21 cellular contexts compared by ENCODE assay signal in the genomic region with DNA sequence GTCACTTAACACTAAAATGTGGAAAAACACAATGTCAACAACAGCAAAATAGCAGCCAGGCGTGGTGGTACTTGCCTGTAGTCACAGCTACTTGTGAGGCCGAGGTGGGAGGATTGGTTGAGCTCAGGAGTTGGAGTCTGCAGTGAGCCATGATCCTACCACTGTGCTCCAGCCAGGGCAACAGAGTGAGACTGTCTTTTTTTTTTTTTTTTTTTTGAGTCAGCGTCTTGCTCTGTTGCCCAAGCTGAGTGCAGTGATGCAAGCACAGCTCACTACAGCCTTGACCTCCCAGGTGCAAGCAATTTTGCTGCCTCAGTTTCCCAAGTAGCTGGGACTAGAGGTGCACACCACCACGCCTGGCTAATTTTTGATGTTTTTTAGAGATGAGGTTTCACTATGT. TPM values are rescaled to one million over a fixed set of nuclear protein-coding genes. Genes with fewer than 3 reads are reported as not detected.
A peak's percentile ranks its signal among the peaks of the same experiment; 100 is the strongest.
DNase-seq lines count a peak whose midpoint lies in the region; ATAC-seq and TF ChIP-seq lines count a peak whose summit lies in the region.
"Had no signal": no experiment of that assay in that cellular context is flagged by ENCODE, and none has a peak within 500 bp of the region (broad histone marks: within the 10 kb centered on the region; RNA-seq: fewer than 3 reads in every experiment).

No MANE protein-coding gene starts in this region.

- peaks cover 10% of the 10 kb centered on the region for H3K4me1 ChIP-seq in mesenchymal stem cell (ENCODE audit: control insufficient read depth, insufficient read depth, low read depth, low read length)
- peaks cover 2 to 33% (median 6%) of the 10 kb centered on the region in 3 donors for H3K4me1 ChIP-seq in esophagus squamous epithelium
- H3K4me1 ChIP-seq: breast epithelium had no signal

- H2AK5ac ChIP-seq in mesenchymal stem cell (ENCODE audit: low read length, severe bottlenecking): no peak overlapping the region

- POLR2A ChIA-PET in activated B cell treated with CpG ODN at 0.5 μM for 24 hours (lab: Charles Lee): interaction anchor here (0.7 to 1.0 kb wide), 3 partner anchors 40 to 102 kb away, joined by 3 to 6 read pairs (median 4); no protein-coding TSS in a partner anchor

- H3K27ac ChIP-seq in mesenchymal stem cell (ENCODE audit: low read length, poor library complexity, severe bottlenecking) (peak overlapping the region; percentile 25), esophagus squamous epithelium (peak overlapping the region in 1 of 4 donors; percentile 25)
- H3K27ac ChIP-seq: breast epithelium, left lung, ovary had no signal

- intact Hi-C loops in activated B cell treated with CpG ODN at 0.5 μM for 24 hours (cut with micrococcal nuclease) (no loop called here), esophagus squamous epithelium (cut with DNase I) (no loop called here)

- no peak overlapping the region for H3K4me3 Mint-ChIP-seq in activated B cell treated with CpG ODN at 0.5 μM for 24 hours

- H4K91ac ChIP-seq in mesenchymal stem cell (ENCODE audit: low read length): no peak overlapping the region

- no peak overlapping the region for H3K4ac ChIP-seq in mesenchymal stem cell (ENCODE audit: low read depth in 1 of 2, low read length in 2 of 2)

- H3K27me3 ChIP-seq in mesenchymal stem cell (ENCODE audit: control insufficient read depth in 1 of 2, insufficient read depth in 1 of 2, low read length in 2 of 2) (no peaks in the 10 kb centered on the region), esophagus squamous epithelium (no peaks in the 10 kb centered on the region)
- H3K27me3 ChIP-seq: breast epithelium, left lung, ovary, tibial nerve had no signal

- H2BK120ac ChIP-seq in mesenchymal stem cell (ENCODE audit: low read depth, low read length): peak overlapping the region; percentile 34

- no peak overlapping the region for H3K14ac ChIP-seq in mesenchymal stem cell (ENCODE audit: low read length in 2 of 2)

- no peak overlapping the region for H3K4me3 ChIP-seq in mesenchymal stem cell (ENCODE audit: insufficient read depth in 1 of 2, low read depth in 1 of 2, low read length in 2 of 2)
- H3K4me3 ChIP-seq in esophagus squamous epithelium: no peak overlapping the region
- H3K4me3 ChIP-seq: breast epithelium, left lung, ovary, tibial nerve had no signal

- TF ChIP-seq POLR2A in esophagus squamous epithelium (IDR thresholded peaks at IDR 0.05): no peak

- H3K9me3 Mint-ChIP-seq in activated B cell treated with CpG ODN at 0.5 μM for 24 hours: no peaks in the 10 kb centered on the region
- H3K9me3 Mint-ChIP-seq: activated naive CD4-positive, alpha-beta T cell treated with anti-CD3 and anti-CD28 coated beads, Interleukin-2, amount 50 U/mL, for 72 hours had no signal

- peaks cover 37% of the 10 kb centered on the region for H3K79me1 ChIP-seq in mesenchymal stem cell (replicated peaks; ENCODE audit: low read length, poor library complexity, severe bottlenecking)

- H3K4me1 Mint-ChIP-seq in activated B cell treated with CpG ODN at 0.5 μM for 24 hours: peaks cover 47% of the 10 kb centered on the region

- CTCF ChIA-PET in activated B cell treated with CpG ODN at 0.5 μM for 24 hours (lab: Charles Lee): no interaction called here

- peaks cover 41% of the 10 kb centered on the region for H3K36me3 Mint-ChIP-seq in activated B cell treated with CpG ODN at 0.5 μM for 24 hours (ENCODE audit: low read depth)

- H3K23ac ChIP-seq in mesenchymal stem cell (ENCODE audit: low read length in 2 of 2): no peak overlapping the region

- no peak overlapping the region for H3K18ac ChIP-seq in mesenchymal stem cell (ENCODE audit: low read depth in 1 of 2, low read length in 2 of 2)

- ATAC-seq in GM19438 (IDR thresholded peaks at IDR 0.05; ENCODE audit: low read depth, unreplicated experiment): peak; percentile 41
- ATAC-seq in activated B cell treated with CpG ODN at 0.5 μM for 24 hours (ENCODE audit: low read depth): no peak
- ATAC-seq in GM21723 (IDR thresholded peaks at IDR 0.05; ENCODE audit: unreplicated experiment): no peak
- no peak for ATAC-seq in HG02678 (IDR thresholded peaks at IDR 0.05; ENCODE audit: unreplicated experiment)
- ATAC-seq: activated naive CD4-positive, alpha-beta T cell treated with anti-CD3 and anti-CD28 coated beads, Interleukin-2, amount 50 U/mL, for 72 hours had no signal

- H3K9ac ChIP-seq in mesenchymal stem cell (ENCODE audit: low read length): peak overlapping the region; percentile 22

- H2BK15ac ChIP-seq in mesenchymal stem cell (ENCODE audit: low read depth, poor library complexity, severe bottlenecking): no peak overlapping the region

- H4K8ac ChIP-seq in mesenchymal stem cell (ENCODE audit: low read length): peak overlapping the region; percentile 64

- WGBS in mesenchymal stem cell: 80% methylated on average over 4 of the region's 4 CpGs
- WGBS in esophagus squamous epithelium, 2 donors: 70 to 76% methylated on average over 3 of the region's 4 CpGs

- TF ChIP-seq CTCF in activated B cell treated with CpG ODN at 0.5 μM for 24 hours (IDR thresholded peaks at IDR 0.05): no peak
- no peak for TF ChIP-seq CTCF in esophagus squamous epithelium (IDR thresholded peaks at IDR 0.05)

- H3K4me2 ChIP-seq in mesenchymal stem cell (ENCODE audit: low read length, poor library complexity, severe bottlenecking): no peak overlapping the region

- H2BK12ac ChIP-seq in mesenchymal stem cell (ENCODE audit: low read length in 2 of 2): no peak overlapping the region

- no peak overlapping the region for H2BK5ac ChIP-seq in mesenchymal stem cell (ENCODE audit: low read depth, low read length, poor library complexity, severe bottlenecking)

- DNase-seq in CD1c-positive myeloid dendritic cell (ENCODE audit: extremely low spot score): peak; percentile 11
- no peak for DNase-seq in activated B cell treated with CpG ODN at 0.5 μM for 24 hours
- peak; percentile 46 for DNase-seq in mesenchymal stem cell
- DNase-seq in esophagus squamous epithelium (lab: John Stamatoyannopoulos, UW): no peak
- DNase-seq in NCI-H1436 treated with DMSO at 0.1 percent for 48 hours (lab: John Stamatoyannopoulos, UW): no peak
- DNase-seq: activated CD4-positive, alpha-beta T cell treated with anti-CD3 and anti-CD28 coated beads for 4 hours; DMS79; effector CD8-positive, alpha-beta T cell; left lung; NCI-H1694; NCI-H345; ovary; SHP77; stimulated activated CD4-positive, alpha-beta T cell treated with anti-CD3 and anti-CD28 coated beads, Interleukin-4, amount 100 ng/mL, for 1 hour; stimulated activated CD8-positive, alpha-beta memory T cell treated with anti-CD3 and anti-CD28 coated beads, Interleukin-4, amount 100 ng/mL, for 48 hours had no signal

- no peaks in the 10 kb centered on the region for H3K27me3 Mint-ChIP-seq in activated B cell treated with CpG ODN at 0.5 μM for 24 hours

- H2AFZ ChIP-seq in mesenchymal stem cell (ENCODE audit: low read depth, low read length): no peak overlapping the region

- H3K36me3 ChIP-seq in mesenchymal stem cell (ENCODE audit: control insufficient read depth in 1 of 2, insufficient read depth in 2 of 2, low read depth in 1 of 2, low read length in 2 of 2) (peaks cover 30 to 50% of the 10 kb centered on the region in 2 experiments), esophagus squamous epithelium (peaks cover 12 to 54% (median 14%) of the 10 kb centered on the region in 3 donors)
- H3K36me3 ChIP-seq: ovary had no signal

- H3K27ac Mint-ChIP-seq in activated B cell treated with CpG ODN at 0.5 μM for 24 hours: peak overlapping the region; percentile 73
- H3K27ac Mint-ChIP-seq: activated naive CD4-positive, alpha-beta T cell treated with anti-CD3 and anti-CD28 coated beads, Interleukin-2, amount 50 U/mL, for 72 hours had no signal

- H3K9me3 ChIP-seq in mesenchymal stem cell (ENCODE audit: control insufficient read depth, low read length) (no peaks in the 10 kb centered on the region), esophagus squamous epithelium (no peaks in the 10 kb centered on the region)
- H3K9me3 ChIP-seq: breast epithelium, left lung, ovary, tibial nerve had no signal

RNA-seq across cellular contexts. Expression of gene KCTD7, which starts 6.1 kb away (rescaled TPM):
- total RNA-seq in activated B cell treated with CpG ODN at 0.5 μM for 24 hours (12.8 and 13.2 TPM in 2 replicates), esophagus squamous epithelium (1 to 10 TPM in 3 of 4 donors, under 1 TPM in 1; 0.99 to 6.1 (median 3.5) TPM)
- polyA plus RNA-seq in mesenchymal stem cell (2013, experiment 1 of 2): 7.2 TPM
- 7.2 TPM for polyA plus RNA-seq in mesenchymal stem cell (2013, experiment 2 of 2)

Comparison
In these comparisons a context has a peak if more than half of its experiments do, and no peak if none do; other contexts are left out.
1. DNase-seq: peak in CD1c-positive myeloid dendritic cell (single experiment) and mesenchymal stem cell (single experiment); none in activated B cell treated with CpG ODN at 0.5 μM for 24 hours (single experiment), esophagus squamous epithelium (single experiment) and NCI-H1436 treated with DMSO at 0.1 percent for 48 hours (single experiment).